8 cellular contexts compared by ENCODE assay signal in genomic region chr3:47781326-47781684, GRCh38. TPM values are rescaled to one million over a fixed set of nuclear protein-coding genes. Genes with fewer than 3 reads are reported as not detected.
A peak's percentile ranks its signal among the peaks of the same experiment; 100 is the strongest.
DNase-seq lines count a peak whose midpoint lies in the region; ATAC-seq lines count a peak whose summit lies in the region.

No MANE protein-coding gene starts in this region.

- DNase-seq in D341Med (ENCODE audit: low spot score) (peak; percentile 85), NCI-H1105 (lab: John Stamatoyannopoulos, UW) (no peak)
- peak; percentile 41 to 49 for DNase-seq in activated CD4-positive, alpha-beta T cell treated with anti-CD3 and anti-CD28 coated beads, Interleukin-2, amount 50 U/mL, for 24 hours (ENCODE audit: low read depth in 1 of 2, low spot score in 1 of 2)
- peak; percentile 54 to 58 (median 56) for DNase-seq in effector memory CD4-positive, alpha-beta T cell
- peak; percentile 48 to 62 for DNase-seq in stimulated activated CD8-positive, alpha-beta memory T cell treated with anti-CD3 and anti-CD28 coated beads, Interleukin-2, amount 100 ng/mL, for 48 hours (ENCODE audit: low read depth in 2 of 2)

- H3K4me1 Mint-ChIP-seq in IgD-negative memory B cell, result peaks cover 17 to 23% (median 18%) of the 10 kb centered on the region in 3 donors

- peak overlapping the region; percentile 77 for H3K4me3 ChIP-seq in effector memory CD4-positive, alpha-beta T cell (ENCODE audit: insufficient read depth, low read depth, low read length, poor library complexity, severe bottlenecking)
- H3K4me3 ChIP-seq in mononuclear cell (ENCODE audit: low read length), result peak overlapping the region; percentile 88

- H3K27me3 Mint-ChIP-seq in IgD-negative memory B cell, result no peaks in the 10 kb centered on the region

- peak overlapping the region; percentile 94 to 98 (median 94) for H3K27ac Mint-ChIP-seq in IgD-negative memory B cell

- peaks cover 17% of the 10 kb centered on the region for H3K4me1 ChIP-seq in effector memory CD4-positive, alpha-beta T cell (ENCODE audit: control insufficient read depth, insufficient read depth, low read length, poor library complexity, severe bottlenecking)
- peaks cover 40% of the 10 kb centered on the region for H3K4me1 ChIP-seq in mononuclear cell (ENCODE audit: insufficient read depth, low read length)

- no peaks in the 10 kb centered on the region for H3K27me3 ChIP-seq in effector memory CD4-positive, alpha-beta T cell (replicated peaks; ENCODE audit: control insufficient read depth, insufficient read depth, low read length, poor library complexity, severe bottlenecking)
- no peaks in the 10 kb centered on the region for H3K27me3 ChIP-seq in mononuclear cell (ENCODE audit: insufficient read depth, low read length)

- peak overlapping the region; percentile 98 for H3K27ac ChIP-seq in effector memory CD4-positive, alpha-beta T cell (ENCODE audit: insufficient read depth, low read length, poor library complexity, severe bottlenecking)

- no peaks in the 10 kb centered on the region for H3K36me3 ChIP-seq in effector memory CD4-positive, alpha-beta T cell (ENCODE audit: control insufficient read depth, insufficient read depth, low read length)

- no peaks in the 10 kb centered on the region for H3K9me3 Mint-ChIP-seq in IgD-negative memory B cell

- peak; percentile 32 for ATAC-seq in GM21447 (IDR thresholded peaks at IDR 0.05; ENCODE audit: unreplicated experiment)

- peak overlapping the region; percentile 94 to 97 (median 96) for H3K4me3 Mint-ChIP-seq in IgD-negative memory B cell

- H3K9me3 ChIP-seq in effector memory CD4-positive, alpha-beta T cell (ENCODE audit: control insufficient read depth, low read length), result no peaks in the 10 kb centered on the region
- no peaks in the 10 kb centered on the region for H3K9me3 ChIP-seq in mononuclear cell (ENCODE audit: low read depth, low read length)

- H3K36me3 Mint-ChIP-seq in IgD-negative memory B cell, result no peaks in the 10 kb centered on the region

RNA-seq across cellular contexts. Expression of gene SMARCC1, which starts 0.4 kb away (rescaled TPM):
- polyA plus RNA-seq in IgD-negative memory B cell, result 106 TPM
- 57.0 TPM for total RNA-seq in mononuclear cell

RNA-seq across cellular contexts. Expression of gene DHX30, which starts 21.6 kb away (rescaled TPM):
- 33.5 TPM for polyA plus RNA-seq in IgD-negative memory B cell
- total RNA-seq in mononuclear cell, result 49.1 TPM
